In the genomic region with DNA sequence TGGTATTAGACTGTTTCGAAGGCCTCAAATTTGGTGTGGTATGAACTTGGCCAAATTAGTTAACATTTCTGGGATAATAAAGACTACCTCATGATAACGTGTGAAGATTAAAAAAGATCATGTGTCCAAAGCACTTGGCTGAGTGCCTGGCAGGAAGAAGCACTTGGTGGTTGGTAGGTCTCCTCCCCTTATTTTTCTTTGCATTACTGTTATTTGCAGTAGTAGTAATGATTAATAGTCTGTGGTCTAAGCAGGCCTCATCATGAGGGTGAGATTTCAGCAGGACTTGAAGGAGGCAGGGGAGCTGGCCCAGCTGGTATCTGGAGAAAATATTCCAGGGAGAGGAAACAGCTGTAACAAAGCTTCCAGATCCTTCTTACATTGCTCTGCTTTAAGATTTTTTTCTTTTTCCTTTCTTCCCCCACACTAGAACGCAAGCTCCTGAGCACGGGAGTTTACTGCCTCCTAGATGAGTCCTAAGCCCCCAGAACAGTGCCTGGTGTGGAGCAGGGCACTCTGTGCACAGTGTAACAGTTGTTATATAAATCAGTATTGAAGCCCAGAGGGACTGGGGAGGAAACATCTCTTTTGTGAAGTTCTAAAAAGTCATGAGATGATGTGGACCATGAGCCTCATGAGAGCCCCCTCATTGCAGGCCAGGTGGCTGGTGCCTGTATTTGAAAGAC, we compare ENCODE assay signal across 11 cellular contexts. TPM values are rescaled to one million over a fixed set of nuclear protein-coding genes. Genes with fewer than 3 reads are reported as not detected.
DNase-seq lines count a peak whose midpoint lies in the region; ATAC-seq and TF ChIP-seq lines count a peak whose summit lies in the region.
"Had no signal": no experiment of that assay in that cellular context is flagged by ENCODE, and none has a peak within 500 bp of the region (broad histone marks: within the 10 kb centered on the region; RNA-seq: fewer than 3 reads in every experiment).

No MANE protein-coding gene starts in this region.

- intact Hi-C loops in CD14-positive monocyte (cut with micrococcal nuclease), result no loop called here
- intact Hi-C loops in left ventricle myocardium inferior (cut with micrococcal nuclease), result no loop called here
- intact Hi-C loops in activated CD8-positive, alpha-beta T cell treated with anti-CD3 and anti-CD28 coated beads for 36 hours (cut with micrococcal nuclease), result no loop called here

- no peaks in the 10 kb centered on the region for H3K9me3 ChIP-seq in left ventricle myocardium inferior (replicated peaks)

- H3K4me1 Mint-ChIP-seq in CD14-positive monocyte, result no peaks in the 10 kb centered on the region
- peaks cover 4% of the 10 kb centered on the region for H3K4me1 Mint-ChIP-seq in activated CD8-positive, alpha-beta T cell treated with anti-CD3 and anti-CD28 coated beads for 36 hours (ENCODE audit: low read depth)

- POLR2A ChIA-PET in activated CD8-positive, alpha-beta T cell treated with anti-CD3 and anti-CD28 coated beads for 36 hours (lab: Charles Lee), result no interaction called here

- H3K4me1 ChIP-seq in left ventricle myocardium inferior, result peaks cover 20% of the 10 kb centered on the region

- H3K9me3 Mint-ChIP-seq in CD14-positive monocyte, result peaks cover 0 to 6% (median 4%) of the 10 kb centered on the region in 7 donors
- H3K9me3 Mint-ChIP-seq in activated CD8-positive, alpha-beta T cell treated with anti-CD3 and anti-CD28 coated beads for 36 hours, result no peaks in the 10 kb centered on the region

- H3K27me3 ChIP-seq in left ventricle myocardium inferior (ENCODE audit: low read depth), result no peaks in the 10 kb centered on the region

- TF ChIP-seq CTCF in CD14-positive monocyte (IDR thresholded peaks at IDR 0.05), result no peak
- TF ChIP-seq CTCF in left ventricle myocardium inferior (IDR thresholded peaks at IDR 0.05; ENCODE audit: borderline replicate concordance), result no peak
- no peak for TF ChIP-seq CTCF in activated CD8-positive, alpha-beta T cell treated with anti-CD3 and anti-CD28 coated beads for 36 hours (IDR thresholded peaks at IDR 0.05)

- H3K27me3 Mint-ChIP-seq in CD14-positive monocyte (ENCODE audit: low read depth in 3 of 3), result peaks cover 15 to 29% (median 23%) of the 10 kb centered on the region in 3 donors
- peaks cover 13% of the 10 kb centered on the region for H3K27me3 Mint-ChIP-seq in activated CD8-positive, alpha-beta T cell treated with anti-CD3 and anti-CD28 coated beads for 36 hours

- ATAC-seq in activated CD8-positive, alpha-beta T cell treated with anti-CD3 and anti-CD28 coated beads for 36 hours, result no peak
- ATAC-seq: right cardiac atrium had no signal

- peak overlapping the region in 1 of 7 donors; percentile 46 for H3K27ac Mint-ChIP-seq in CD14-positive monocyte
- H3K27ac Mint-ChIP-seq in activated CD8-positive, alpha-beta T cell treated with anti-CD3 and anti-CD28 coated beads for 36 hours, result no peak overlapping the region

- no peak overlapping the region for H3K4me3 Mint-ChIP-seq in CD14-positive monocyte
- H3K4me3 Mint-ChIP-seq in activated CD8-positive, alpha-beta T cell treated with anti-CD3 and anti-CD28 coated beads for 36 hours, result no peak overlapping the region

- H3K36me3 ChIP-seq in left ventricle myocardium inferior, result no peaks in the 10 kb centered on the region

- no peak overlapping the region for H3K4me3 ChIP-seq in left ventricle myocardium inferior

- no peak overlapping the region for H3K27ac ChIP-seq in left ventricle myocardium inferior (replicated peaks)

- CTCF ChIA-PET in activated CD8-positive, alpha-beta T cell treated with anti-CD3 and anti-CD28 coated beads for 36 hours (lab: Charles Lee), result interaction anchor here (0.9 to 1.3 kb wide), 2 partner anchors 11 to 12 kb away, joined by 3 read pairs; no protein-coding TSS in a partner anchor

- peaks cover 3 to 8% of the 10 kb centered on the region in 2 donors for H3K36me3 Mint-ChIP-seq in CD14-positive monocyte
- no peaks in the 10 kb centered on the region for H3K36me3 Mint-ChIP-seq in activated CD8-positive, alpha-beta T cell treated with anti-CD3 and anti-CD28 coated beads for 36 hours (ENCODE audit: low read depth)

- DNase-seq in COR-L47 (lab: John Stamatoyannopoulos, UW) (peak; percentile 34), LHCN-M2 (ENCODE audit: low read depth) (peak; percentile 80), dermis blood vessel endothelial cell (peak; percentile 71), mucosa of gallbladder (ENCODE audit: low spot score) (peak; percentile 76), CD14-positive monocyte (ENCODE audit: low spot score) (no peak), left ventricle myocardium inferior (no peak), SHP77 treated with DMSO at 0.1 percent for 48 hours (lab: John Stamatoyannopoulos, UW) (no peak)
- no peak for DNase-seq in activated CD8-positive, alpha-beta T cell treated with anti-CD3 and anti-CD28 coated beads for 36 hours
- DNase-seq: central memory CD4-positive, alpha-beta T cell; right cardiac atrium; Right ventricle myocardium superior had no signal

RNA-seq across cellular contexts. Expression of a gene that starts 31.0 kb away (rescaled TPM):
- 138 and 145 TPM in 2 replicates for total RNA-seq in LHCN-M2 (2014; rRNA removed)
- 127 TPM for polyA plus RNA-seq in LHCN-M2 (2012)
- 71.0 and 73.0 TPM in 2 replicates for total RNA-seq in dermis blood vessel endothelial cell
- 75.2 TPM for total RNA-seq in mucosa of gallbladder
- 10 to 100 TPM; 95.8 to 96.1 TPM for polyA plus RNA-seq in CD14-positive monocyte
- 113 TPM for total RNA-seq in left ventricle myocardium inferior
- 10 to 100 TPM; 42.0 to 42.6 TPM for total RNA-seq in activated CD8-positive, alpha-beta T cell treated with anti-CD3 and anti-CD28 coated beads for 36 hours

Comparison
In these comparisons a context has a peak if more than half of its experiments do, and no peak if none do; other contexts are left out.
1. DNase-seq: peak in COR-L47 (single experiment), LHCN-M2 (single experiment), dermis blood vessel endothelial cell (single experiment) and mucosa of gallbladder (single experiment); none in CD14-positive monocyte (single experiment), left ventricle myocardium inferior (single experiment), SHP77 treated with DMSO at 0.1 percent for 48 hours (single experiment) and activated CD8-positive, alpha-beta T cell treated with anti-CD3 and anti-CD28 coated beads for 36 hours (single experiment).